ENCODE assay signal across 25 cellular contexts in the genomic region with DNA sequence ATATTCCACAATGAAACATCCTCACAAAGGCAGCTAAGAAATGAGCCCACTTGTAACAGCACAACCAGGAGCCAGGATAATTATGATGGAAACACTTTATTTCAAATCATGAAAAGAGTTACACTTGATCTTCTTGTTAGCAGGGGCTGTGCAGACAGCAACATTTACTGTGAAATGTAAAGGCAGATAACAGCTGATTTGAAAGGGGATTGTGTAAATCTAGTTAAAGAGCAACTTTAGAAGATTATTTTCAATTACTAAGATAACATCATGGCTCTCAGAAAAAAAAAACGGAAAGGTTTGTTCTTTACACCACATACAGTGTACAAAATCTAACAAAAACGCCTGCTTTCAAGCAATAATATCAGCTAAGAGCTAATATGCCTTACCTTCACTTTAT. TPM values are rescaled to one million over a fixed set of nuclear protein-coding genes. Genes with fewer than 3 reads are reported as not detected.
"Had no signal": no experiment of that assay in that cellular context is flagged by ENCODE, and none has a peak within 500 bp of the region (broad histone marks: within the 10 kb centered on the region; RNA-seq: fewer than 3 reads in every experiment).

No MANE protein-coding gene starts in this region.

- H3K27ac Mint-ChIP-seq: activated CD4-positive, alpha-beta memory T cell treated with anti-CD3 and anti-CD28 coated beads, Interleukin-2, amount 10 ng/mL, durations not matched to agents 7 days and 5 days; activated CD4-positive, alpha-beta T cell treated with anti-CD3 and anti-CD28 coated beads for 36 hours; activated naive CD8-positive, alpha-beta T cell treated with anti-CD3 and anti-CD28 coated beads, Interleukin-2, amount 10 ng/mL, durations not matched to agents 7 days and 5 days; activated T-cell treated with anti-CD3 and anti-CD28 coated beads, Interleukin-2, amount 50 U/mL, for 72 hours; T-cell had no signal

- DNase-seq: activated CD4-positive, alpha-beta memory T cell treated with anti-CD3 and anti-CD28 coated beads, Interleukin-2, amount 10 ng/mL, durations not matched to agents 7 days and 5 days; activated CD4-positive, alpha-beta T cell treated with anti-CD3 and anti-CD28 coated beads for 36 hours; activated CD4-positive, alpha-beta T cell treated with anti-CD3 and anti-CD28 coated beads, Interleukin-2, amount 50 U/mL, for 1 hour; activated naive CD4-positive, alpha-beta T cell treated with anti-CD3 and anti-CD28 coated beads, Interleukin-2, amount 50 U/mL, for 16 hours; activated naive CD8-positive, alpha-beta T cell treated with anti-CD3 and anti-CD28 coated beads, Interleukin-2, amount 10 ng/mL, durations not matched to agents 7 days and 5 days; activated T-cell treated with anti-CD3 and anti-CD28 coated beads, Interleukin-2, amount 50 U/mL, for 72 hours; aorta; central memory CD4-positive, alpha-beta T cell; Karpas-422; MM.1S; NCI-H1105; NCI-H1436 treated with DMSO at 0.1 percent for 48 hours; NCI-H187; NCI-H2081; NCI-H446 treated with DMSO at 0.1 percent for 48 hours; NCI-H524 treated with DMSO at 0.1 percent for 48 hours; NCI-H748 treated with DMSO at 0.1 percent for 48 hours; Peyer's patch; SHP77; T-cell; WERI-Rb-1 had no signal

- H3K9me3 Mint-ChIP-seq: activated CD4-positive, alpha-beta memory T cell treated with anti-CD3 and anti-CD28 coated beads, Interleukin-2, amount 10 ng/mL, durations not matched to agents 7 days and 5 days; activated naive CD8-positive, alpha-beta T cell treated with anti-CD3 and anti-CD28 coated beads, Interleukin-2, amount 10 ng/mL, durations not matched to agents 7 days and 5 days; activated T-cell treated with anti-CD3 and anti-CD28 coated beads, Interleukin-2, amount 50 U/mL, for 72 hours; T-cell had no signal

- H3K27me3 ChIP-seq: breast epithelium, Peyer's patch, SJSA1 had no signal

- H3K27ac ChIP-seq: breast epithelium, Peyer's patch, SJSA1, WERI-Rb-1 had no signal

- H3K4me3 ChIP-seq: breast epithelium, K562, Peyer's patch, SJSA1 had no signal

- H3K4me1 Mint-ChIP-seq: activated CD4-positive, alpha-beta memory T cell treated with anti-CD3 and anti-CD28 coated beads, Interleukin-2, amount 10 ng/mL, durations not matched to agents 7 days and 5 days; activated CD4-positive, alpha-beta T cell treated with anti-CD3 and anti-CD28 coated beads for 36 hours; activated naive CD8-positive, alpha-beta T cell treated with anti-CD3 and anti-CD28 coated beads, Interleukin-2, amount 10 ng/mL, durations not matched to agents 7 days and 5 days; T-cell had no signal

- ATAC-seq: activated CD4-positive, alpha-beta T cell treated with anti-CD3 and anti-CD28 coated beads for 36 hours; activated T-cell treated with anti-CD3 and anti-CD28 coated beads, Interleukin-2, amount 50 U/mL, for 72 hours; K562; T-cell had no signal

- H3K9me3 ChIP-seq: breast epithelium, Peyer's patch, SJSA1 had no signal

- H3K36me3 Mint-ChIP-seq: activated naive CD8-positive, alpha-beta T cell treated with anti-CD3 and anti-CD28 coated beads, Interleukin-2, amount 10 ng/mL, durations not matched to agents 7 days and 5 days; T-cell had no signal

- H3K36me3 ChIP-seq: breast epithelium, Peyer's patch, SJSA1, WERI-Rb-1 had no signal

- H3K4me3 Mint-ChIP-seq: activated CD4-positive, alpha-beta memory T cell treated with anti-CD3 and anti-CD28 coated beads, Interleukin-2, amount 10 ng/mL, durations not matched to agents 7 days and 5 days; activated CD4-positive, alpha-beta T cell treated with anti-CD3 and anti-CD28 coated beads for 36 hours; activated naive CD8-positive, alpha-beta T cell treated with anti-CD3 and anti-CD28 coated beads, Interleukin-2, amount 10 ng/mL, durations not matched to agents 7 days and 5 days; activated T-cell treated with anti-CD3 and anti-CD28 coated beads, Interleukin-2, amount 50 U/mL, for 72 hours; T-cell had no signal

- H3K4me1 ChIP-seq: breast epithelium, Peyer's patch, SJSA1 had no signal

RNA-seq across cellular contexts. Expression of a gene that starts 22.4 kb away (rescaled TPM):
- total RNA-seq: activated naive CD8-positive, alpha-beta T cell treated with anti-CD3 and anti-CD28 coated beads, Interleukin-2, amount 10 ng/mL, durations not matched to agents 7 days and 5 days; K562; T-helper 2 cell treated with Interferon-gamma antibody and Interleukin-4, amounts not matched to agents 100 ng/mL and 5 ng/mL, for 36 hours had no signal
- polyA plus RNA-seq: K562 had no signal
